In the genomic region with DNA sequence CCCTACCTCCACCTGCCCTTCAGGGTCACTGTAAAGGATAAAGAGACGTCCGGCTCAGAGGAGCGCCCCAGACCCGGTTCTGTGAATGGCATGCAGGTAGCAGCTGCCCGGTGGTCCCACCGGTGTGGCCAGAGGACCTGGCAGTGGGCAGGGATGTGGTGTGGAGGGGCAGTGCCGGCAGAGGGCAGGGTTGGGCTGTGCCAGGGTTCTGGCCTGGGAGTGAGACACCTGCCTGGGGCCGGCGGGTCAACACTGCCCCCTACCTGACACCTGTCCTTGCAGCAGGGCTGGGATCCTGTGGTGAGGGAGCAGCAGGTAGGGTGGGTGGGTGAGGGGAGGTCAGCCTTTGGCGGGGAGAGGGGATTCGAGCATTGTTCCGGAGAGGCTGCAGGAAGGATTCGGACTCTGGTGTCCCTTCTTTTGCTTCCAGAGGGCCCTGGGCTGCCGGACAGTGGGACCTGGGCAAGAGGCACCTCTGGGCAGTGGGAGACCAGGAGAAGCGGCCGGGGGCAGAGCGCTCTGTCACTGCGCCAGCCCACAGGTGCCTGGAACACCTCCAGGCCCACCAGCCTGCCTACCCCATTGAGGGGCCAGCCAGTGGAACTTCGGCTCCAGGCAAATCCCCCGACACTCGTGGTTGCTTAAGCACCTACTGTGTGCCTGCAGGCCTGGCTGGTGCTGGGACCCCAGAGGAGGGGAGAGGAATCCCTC, we compare ENCODE assay signal across 8 cellular contexts. TPM values are rescaled to one million over a fixed set of nuclear protein-coding genes. Genes with fewer than 3 reads are reported as not detected.
A peak's percentile ranks its signal among the peaks of the same experiment; 100 is the strongest.
DNase-seq lines count a peak whose midpoint lies in the region; ATAC-seq, FAIRE-seq and TF ChIP-seq lines count a peak whose summit lies in the region.

No MANE protein-coding gene starts in this region.

- peak overlapping the region; percentile 47 for H3K9ac ChIP-seq in HepG2 (ENCODE audit: insufficient read depth, low read depth, low read length)

- H3K27me3 ChIP-seq in HepG2 (ENCODE audit: control insufficient read depth in 1 of 2, insufficient read depth in 2 of 2, low read length in 2 of 2): peaks cover 7 to 32% of the 10 kb centered on the region in 2 experiments

- H3K9me3 Mint-ChIP-seq in stimulated activated naive CD8-positive, alpha-beta T cell treated with anti-CD3 and anti-CD28 coated beads, Interleukin-15, amount 100 ng/mL, for 72 hours: no peaks in the 10 kb centered on the region

- no peak overlapping the region for H2AFZ ChIP-seq in HepG2 (ENCODE audit: low read length)

- peaks cover 61% of the 10 kb centered on the region for H3K4me1 Mint-ChIP-seq in stimulated activated naive CD8-positive, alpha-beta T cell treated with anti-CD3 and anti-CD28 coated beads, Interleukin-15, amount 100 ng/mL, for 72 hours

- CTCF ChIA-PET in HepG2 (lab: Yijun Ruan, JAX; ENCODE audit: low intra/inter-chr PET ratio, low total read pairs): interaction anchor here (1.3 to 1.7 kb wide), 4 partner anchors 28 to 398 kb away, joined by 3 to 15 read pairs (median 8); no protein-coding TSS in a partner anchor

- TF ChIP-seq CTCF in choroid plexus epithelial cell (conservative IDR thresholded peaks at IDR 0.05; ENCODE audit: low read depth, low read length) (peak; percentile 57), HepG2 (CRISPR knock-in tag; IDR thresholded peaks at IDR 0.05) (peak; percentile 94)

- no peak for FAIRE-seq in HepG2 (lab: Jason Lieb, UNC)

- H3K27me3 Mint-ChIP-seq in stimulated activated naive CD8-positive, alpha-beta T cell treated with anti-CD3 and anti-CD28 coated beads, Interleukin-15, amount 100 ng/mL, for 72 hours: peaks cover 39% of the 10 kb centered on the region

- intact Hi-C loops in HepG2 (cut with micrococcal nuclease; ENCODE audit: unreplicated experiment): loop anchor here (1.0 kb wide), 1 partner anchor 398 kb away; no protein-coding TSS in a partner anchor

- peak overlapping the region; percentile 81 for H3K4me3 ChIP-seq in choroid plexus epithelial cell (ENCODE audit: low read depth, low read length)
- H3K4me3 ChIP-seq in HepG2 (replicated peaks in 1 of 3; ENCODE audit: insufficient read depth in 1 of 3, low read depth in 2 of 3, low read length in 3 of 3): peak overlapping the region; percentile 49 to 70 (median 62); a peak in 5 of 6 replicates

- no peak for TF ChIP-seq POLR2A in HepG2 (IDR thresholded peaks at IDR 0.05; ENCODE audit: insufficient read depth in 1 of 2, low read depth in 2 of 2, low read length in 2 of 2)

- H3K4me1 ChIP-seq in HepG2 (ENCODE audit: insufficient read depth, low read length): peaks cover 11% of the 10 kb centered on the region

- no peaks in the 10 kb centered on the region for H3K79me2 ChIP-seq in HepG2 (ENCODE audit: insufficient read depth, low read length)

- TF ChIP-seq EP300 in HepG2 (IDR thresholded peaks at IDR 0.05; ENCODE audit: low read depth in 2 of 2, low read length in 2 of 2) (no peak), HepG2 (CRISPR knock-in tag; IDR thresholded peaks at IDR 0.05; ENCODE audit: borderline replicate concordance) (no peak)

- peak overlapping the region in 1 of 2 donors; percentile 68 for H3K27ac Mint-ChIP-seq in stimulated activated naive CD8-positive, alpha-beta T cell treated with anti-CD3 and anti-CD28 coated beads, Interleukin-15, amount 100 ng/mL, for 72 hours

- peak; percentile 41 for DNase-seq in activated T-cell treated with anti-CD3 and anti-CD28 coated beads for 48 hours (ENCODE audit: low read depth)
- DNase-seq in activated T-cell treated with anti-CD3 and anti-CD28 coated beads for 4 hours: no peak
- peak; percentile 97 for DNase-seq in HT-29 (ENCODE audit: low spot score)
- peak; percentile 88 for DNase-seq in SW480 (ENCODE audit: low spot score)
- DNase-seq in choroid plexus epithelial cell (ENCODE audit: low read depth): peak; percentile 46
- peak; percentile 68 for DNase-seq in HepG2 (ENCODE audit: low spot score)
- peak in 1 of 2 donors; percentile 61 for DNase-seq in stimulated activated naive CD8-positive, alpha-beta T cell treated with anti-CD3 and anti-CD28 coated beads, Interleukin-15, amount 100 ng/mL, for 72 hours
- no peak for DNase-seq in retina

- ATAC-seq in HepG2: peak; percentile 70
- peak; percentile 25 for ATAC-seq in stimulated activated naive CD8-positive, alpha-beta T cell treated with anti-CD3 and anti-CD28 coated beads, Interleukin-15, amount 100 ng/mL, for 72 hours

- no peak overlapping the region for H3K27ac ChIP-seq in HepG2 (ENCODE audit: extremely low read length, insufficient read depth, low read length)

- H3K4me2 ChIP-seq in HepG2 (ENCODE audit: low read depth, low read length): peak overlapping the region; percentile 88

- H3K9me3 ChIP-seq in HepG2 (ENCODE audit: low read length): no peaks in the 10 kb centered on the region

- in situ Hi-C loops in HepG2 (cut with HindIII; ENCODE audit: extremely low pct_ligation_motif_present, low pct_unique_long_range_greater_than_20kb): no loop called here

- 1% methylated on average over 10 of the region's 21 CpGs for WGBS in HepG2 (ENCODE audit: low lambda C conversion rate)

- POLR2A ChIA-PET in HepG2 (lab: Yijun Ruan, JAX): interaction anchor here (2.2 to 2.3 kb wide), 2 partner anchors 28 to 61 kb away, joined by 5 to 18 read pairs; a partner anchor contains a TSS

- BruUV-seq in HepG2 (replicated peaks; lab: Mats Ljungman, UMichigan): no TSS peak

- peak overlapping the region; percentile 80 to 87 for H3K4me3 Mint-ChIP-seq in stimulated activated naive CD8-positive, alpha-beta T cell treated with anti-CD3 and anti-CD28 coated beads, Interleukin-15, amount 100 ng/mL, for 72 hours

- no peaks in the 10 kb centered on the region for H4K20me1 ChIP-seq in HepG2 (ENCODE audit: insufficient read depth, low read length)

- peak; percentile 88 for TF ChIP-seq RAD21 in HepG2 (CRISPR knock-in tag; IDR thresholded peaks at IDR 0.05)

- H3K36me3 ChIP-seq in HepG2 (replicated peaks in 1 of 2; ENCODE audit: control insufficient read depth in 1 of 2, insufficient read depth in 2 of 2, low read length in 2 of 2): no peaks in the 10 kb centered on the region

RNA-seq across cellular contexts. Expression of a gene that starts 1.6 kb away (rescaled TPM):
- total RNA-seq in HT-29 (2014; rRNA removed; shearing (Covaris generic)): 345 and 406 TPM in 2 replicates
- total RNA-seq in HepG2 (2016; rRNA removed; fragmentation: Illumina TruSeq; extraction: Trizol): 0.36 and 0.55 TPM in 2 replicates
- total RNA-seq in HepG2 (2016; cell fraction: cytosol; rRNA removed; fragmentation: Illumina TruSeq; extraction: Trizol; ENCODE audit: low read depth): 0.40 TPM in 1 of 2 replicates, not detected in the other
- total RNA-seq in HepG2 (2016; cell fraction: insoluble cytoplasmic fraction; rRNA removed; fragmentation: Illumina TruSeq; extraction: Trizol): 0.27 and 0.56 TPM in 2 replicates
- 0.31 and 0.65 TPM in 2 replicates for total RNA-seq in HepG2 (2016; cell fraction: membrane; rRNA removed; fragmentation: Illumina TruSeq; extraction: Trizol)
- total RNA-seq in HepG2 (2016; cell fraction: nucleus; rRNA removed; fragmentation: Illumina TruSeq; extraction: Trizol): not detected in 2 replicates
- 0.78 and 1.5 TPM in 2 replicates for polyA plus RNA-seq in HepG2 (2011; rRNA removed)
- polyA plus RNA-seq in HepG2 (2011; cell fraction: cytosol; rRNA removed): 2.2 and 3.8 TPM in 2 replicates
- 3.7 and 3.9 TPM in 2 replicates for polyA plus RNA-seq in HepG2 (2011; cell fraction: nucleus; rRNA removed)
- polyA plus RNA-seq in HepG2 (2012): 1.5 and 2.9 TPM in 2 replicates
- polyA plus RNA-seq in HepG2 (2016; cell fraction: cytosol; fragmentation: Illumina TruSeq; extraction: Trizol; ENCODE audit: low read depth): 1.1 and 1.5 TPM in 2 replicates
- polyA plus RNA-seq in HepG2 (2016; cell fraction: insoluble cytoplasmic fraction; fragmentation: Illumina TruSeq; extraction: Trizol; ENCODE audit: low read depth): 2.2 and 2.4 TPM in 2 replicates
- polyA plus RNA-seq in HepG2 (2016; cell fraction: membrane; fragmentation: Illumina TruSeq; extraction: Trizol; ENCODE audit: low read depth): 1.2 and 1.5 TPM in 2 replicates
- polyA plus RNA-seq in HepG2 (2016; cell fraction: nucleus; fragmentation: Illumina TruSeq; extraction: Trizol; ENCODE audit: insufficient read depth, low read depth): 2.0 and 2.5 TPM in 2 replicates
- polyA minus RNA-seq in HepG2 (2011; rRNA and poly(A)+ RNA removed; ENCODE audit: low replicate concordance): 1.2 and 12.9 TPM in 2 replicates
- polyA minus RNA-seq in HepG2 (2011; cell fraction: cytosol; rRNA and poly(A)+ RNA removed): 0.88 and 1.4 TPM in 2 replicates
- 0.64 and 0.87 TPM in 2 replicates for polyA minus RNA-seq in HepG2 (2011; cell fraction: nucleus; rRNA and poly(A)+ RNA removed)

RNA-seq across cellular contexts. Expression of a gene that starts 45.3 kb away (rescaled TPM):
- 5.3 and 9.1 TPM in 2 replicates for total RNA-seq in HT-29 (2014; rRNA removed; shearing (Covaris generic))
- not detected in 2 replicates for total RNA-seq in HepG2 (2016; rRNA removed; fragmentation: Illumina TruSeq; extraction: Trizol)
- not detected in 2 replicates for total RNA-seq in HepG2 (2016; cell fraction: cytosol; rRNA removed; fragmentation: Illumina TruSeq; extraction: Trizol; ENCODE audit: low read depth)
- total RNA-seq in HepG2 (2016; cell fraction: insoluble cytoplasmic fraction; rRNA removed; fragmentation: Illumina TruSeq; extraction: Trizol): not detected in 2 replicates
- total RNA-seq in HepG2 (2016; cell fraction: membrane; rRNA removed; fragmentation: Illumina TruSeq; extraction: Trizol): not detected in 2 replicates
- total RNA-seq in HepG2 (2016; cell fraction: nucleus; rRNA removed; fragmentation: Illumina TruSeq; extraction: Trizol): not detected in 2 replicates
- not detected in 2 replicates for polyA plus RNA-seq in HepG2 (2011; rRNA removed)
- polyA plus RNA-seq in HepG2 (2011; cell fraction: cytosol; rRNA removed): not detected in 2 replicates
- polyA plus RNA-seq in HepG2 (2011; cell fraction: nucleus; rRNA removed): 0.10 and 0.23 TPM in 2 replicates
- polyA plus RNA-seq in HepG2 (2012): not detected in 2 replicates
- not detected in 2 replicates for polyA plus RNA-seq in HepG2 (2016; cell fraction: cytosol; fragmentation: Illumina TruSeq; extraction: Trizol; ENCODE audit: low read depth)
- not detected in 2 replicates for polyA plus RNA-seq in HepG2 (2016; cell fraction: insoluble cytoplasmic fraction; fragmentation: Illumina TruSeq; extraction: Trizol; ENCODE audit: low read depth)
- not detected in 2 replicates for polyA plus RNA-seq in HepG2 (2016; cell fraction: membrane; fragmentation: Illumina TruSeq; extraction: Trizol; ENCODE audit: low read depth)
- not detected in 2 replicates for polyA plus RNA-seq in HepG2 (2016; cell fraction: nucleus; fragmentation: Illumina TruSeq; extraction: Trizol; ENCODE audit: insufficient read depth, low read depth)
- 17.4 TPM in 1 of 2 replicates, not detected in the other for polyA minus RNA-seq in HepG2 (2011; rRNA and poly(A)+ RNA removed; ENCODE audit: low replicate concordance)
- polyA minus RNA-seq in HepG2 (2011; cell fraction: cytosol; rRNA and poly(A)+ RNA removed): 0.30 and 0.70 TPM in 2 replicates
- 0.52 TPM in 1 of 2 replicates, not detected in the other for polyA minus RNA-seq in HepG2 (2011; cell fraction: nucleus; rRNA and poly(A)+ RNA removed)

Comparison
In these comparisons a context has a peak if more than half of its experiments do, and no peak if none do; other contexts are left out.
1. DNase-seq: peak in activated T-cell treated with anti-CD3 and anti-CD28 coated beads for 48 hours (single experiment), HT-29 (single experiment), SW480 (single experiment), choroid plexus epithelial cell (single experiment) and HepG2 (single experiment); none in activated T-cell treated with anti-CD3 and anti-CD28 coated beads for 4 hours (single experiment) and retina (single experiment).
2. RNA of a gene that starts 1.6 kb away (total RNA-seq): 345 to 406 TPM in HT-29; 0.27 to 0.65 TPM in HepG2; every median in the first group is over 100 times any median in the second.